In the genomic region with DNA sequence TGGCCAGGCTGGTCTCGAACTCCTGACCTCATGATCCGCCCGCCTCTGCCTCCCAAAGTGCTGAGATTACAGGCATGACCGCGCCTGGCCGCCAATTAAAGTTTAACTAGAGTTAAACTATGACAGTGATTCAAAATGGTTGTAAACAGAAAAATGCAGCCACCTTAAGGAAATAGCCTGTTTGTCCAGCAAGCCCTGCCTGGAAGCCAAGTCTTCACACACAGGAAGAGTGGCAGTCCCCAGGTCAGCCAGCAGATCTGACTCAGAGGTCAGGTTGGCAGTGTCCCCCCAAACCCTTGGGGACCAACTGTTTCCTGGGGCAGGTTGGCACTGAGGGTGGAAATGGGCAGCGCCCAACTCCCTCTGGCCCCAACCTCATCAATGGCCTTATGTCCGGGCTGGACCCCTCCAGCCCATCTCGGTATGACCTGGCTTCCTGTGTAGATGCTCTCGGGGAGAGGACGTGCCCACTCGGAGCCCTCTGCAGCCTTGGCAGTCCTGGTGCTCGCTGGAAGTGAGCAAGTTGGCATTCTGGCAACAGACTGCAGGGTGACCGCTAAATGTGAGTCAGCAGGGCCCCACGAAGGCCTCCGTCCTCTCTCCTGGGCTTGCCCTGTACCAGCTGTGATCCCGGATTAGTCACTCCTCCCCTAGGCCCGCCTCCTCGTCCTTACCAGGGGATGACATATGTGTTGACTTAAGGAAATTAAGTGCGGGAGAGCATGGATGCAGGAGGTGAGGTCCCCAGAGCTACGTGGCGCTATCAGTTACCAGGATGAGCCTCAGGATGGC, we compare ENCODE assay signal across 1 cellular context.
A peak's percentile ranks its signal among the peaks of the same experiment; 100 is the strongest.
TF ChIP-seq lines count a peak whose summit lies in the region.

No MANE protein-coding gene starts in this region.

TF ChIP-seq in K562, 482 proteins besides CTCF, POLR2A, EP300 and RAD21 (continued from another document and continues in another):
- TF ChIP-seq, protein P1, sequence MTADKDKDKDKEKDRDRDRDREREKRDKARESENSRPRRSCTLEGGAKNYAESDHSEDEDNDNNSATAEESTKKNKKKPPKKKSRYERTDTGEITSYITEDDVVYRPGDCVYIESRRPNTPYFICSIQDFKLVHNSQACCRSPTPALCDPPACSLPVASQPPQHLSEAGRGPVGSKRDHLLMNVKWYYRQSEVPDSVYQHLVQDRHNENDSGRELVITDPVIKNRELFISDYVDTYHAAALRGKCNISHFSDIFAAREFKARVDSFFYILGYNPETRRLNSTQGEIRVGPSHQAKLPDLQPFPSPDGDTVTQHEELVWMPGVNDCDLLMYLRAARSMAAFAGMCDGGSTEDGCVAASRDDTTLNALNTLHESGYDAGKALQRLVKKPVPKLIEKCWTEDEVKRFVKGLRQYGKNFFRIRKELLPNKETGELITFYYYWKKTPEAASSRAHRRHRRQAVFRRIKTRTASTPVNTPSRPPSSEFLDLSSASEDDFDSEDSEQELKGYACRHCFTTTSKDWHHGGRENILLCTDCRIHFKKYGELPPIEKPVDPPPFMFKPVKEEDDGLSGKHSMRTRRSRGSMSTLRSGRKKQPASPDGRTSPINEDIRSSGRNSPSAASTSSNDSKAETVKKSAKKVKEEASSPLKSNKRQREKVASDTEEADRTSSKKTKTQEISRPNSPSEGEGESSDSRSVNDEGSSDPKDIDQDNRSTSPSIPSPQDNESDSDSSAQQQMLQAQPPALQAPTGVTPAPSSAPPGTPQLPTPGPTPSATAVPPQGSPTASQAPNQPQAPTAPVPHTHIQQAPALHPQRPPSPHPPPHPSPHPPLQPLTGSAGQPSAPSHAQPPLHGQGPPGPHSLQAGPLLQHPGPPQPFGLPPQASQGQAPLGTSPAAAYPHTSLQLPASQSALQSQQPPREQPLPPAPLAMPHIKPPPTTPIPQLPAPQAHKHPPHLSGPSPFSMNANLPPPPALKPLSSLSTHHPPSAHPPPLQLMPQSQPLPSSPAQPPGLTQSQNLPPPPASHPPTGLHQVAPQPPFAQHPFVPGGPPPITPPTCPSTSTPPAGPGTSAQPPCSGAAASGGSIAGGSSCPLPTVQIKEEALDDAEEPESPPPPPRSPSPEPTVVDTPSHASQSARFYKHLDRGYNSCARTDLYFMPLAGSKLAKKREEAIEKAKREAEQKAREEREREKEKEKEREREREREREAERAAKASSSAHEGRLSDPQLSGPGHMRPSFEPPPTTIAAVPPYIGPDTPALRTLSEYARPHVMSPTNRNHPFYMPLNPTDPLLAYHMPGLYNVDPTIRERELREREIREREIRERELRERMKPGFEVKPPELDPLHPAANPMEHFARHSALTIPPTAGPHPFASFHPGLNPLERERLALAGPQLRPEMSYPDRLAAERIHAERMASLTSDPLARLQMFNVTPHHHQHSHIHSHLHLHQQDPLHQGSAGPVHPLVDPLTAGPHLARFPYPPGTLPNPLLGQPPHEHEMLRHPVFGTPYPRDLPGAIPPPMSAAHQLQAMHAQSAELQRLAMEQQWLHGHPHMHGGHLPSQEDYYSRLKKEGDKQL (CRISPR knock-in tag; IDR thresholded peaks at IDR 0.05; ENCODE audit: borderline replicate concordance) = no peak
- TF ChIP-seq NFIC (IDR thresholded peaks at IDR 0.05) (no peak), ZSCAN32 (CRISPR knock-in tag; IDR thresholded peaks at IDR 0.05) (no peak), FOSL1 (tag; conservative IDR thresholded peaks at IDR 0.05) (peak; percentile 83), SMARCB1 (IDR thresholded peaks at IDR 0.05; ENCODE audit: insufficient read length, low read depth) (no peak), SMAD2 (IDR thresholded peaks at IDR 0.05; ENCODE audit: low read depth, low read length) (no peak), ZNF740 (CRISPR knock-in tag; IDR thresholded peaks at IDR 0.05) (no peak), ZNF740 (tag; IDR thresholded peaks at IDR 0.05) (no peak; a peak in 1 of 4 replicates), ZNF174 (CRISPR knock-in tag; IDR thresholded peaks at IDR 0.05) (no peak), HCFC1 (IDR thresholded peaks at IDR 0.05; ENCODE audit: low read depth, low read length) (no peak), ETV5 (CRISPR knock-in tag; IDR thresholded peaks at IDR 0.05; ENCODE audit: low read depth) (no peak), ZNF695 (CRISPR knock-in tag; IDR thresholded peaks at IDR 0.05) (no peak), ZBTB7A (IDR thresholded peaks at IDR 0.05; ENCODE audit: borderline replicate concordance, control insufficient read depth, low read depth, low read length) (no peak), ZNF133 (CRISPR knock-in tag; IDR thresholded peaks at IDR 0.05) (no peak), MTA3 (IDR thresholded peaks at IDR 0.05; ENCODE audit: borderline replicate concordance) (no peak), PKNOX1 (IDR thresholded peaks at IDR 0.05) (peak; percentile 58), ERF (CRISPR knock-in tag; IDR thresholded peaks at IDR 0.05) (0 out of 2 replicates have a peak, but pooled peaks have one; percentile 13), ARID4B (CRISPR knock-in tag; IDR thresholded peaks at IDR 0.05) (no peak; the same call in 1 of the 2 replicates), ZFPM2 (CRISPR knock-in tag; IDR thresholded peaks at IDR 0.05) (no peak), POLR2B (IDR thresholded peaks at IDR 0.05; ENCODE audit: low read depth, partially characterized antibody) (no peak), HDAC8 (tag; IDR thresholded peaks at IDR 0.05) (no peak), ZBTB17 (CRISPR knock-in tag; IDR thresholded peaks at IDR 0.05) (no peak), ZNF140 (CRISPR knock-in tag; IDR thresholded peaks at IDR 0.05) (no peak), TAL1 (IDR thresholded peaks at IDR 0.05) (no peak), NR2C1 (IDR thresholded peaks at IDR 0.05) (no peak), NR2C1 (tag; IDR thresholded peaks at IDR 0.05) (no peak), ZKSCAN3 (CRISPR knock-in tag; IDR thresholded peaks at IDR 0.05) (no peak), FOXK2 (conservative IDR thresholded peaks at IDR 0.05 in 1 of 2, IDR thresholded peaks at IDR 0.05 in 1 of 2; ENCODE audit: low read depth in 2 of 2) (no peak), MYC (IDR thresholded peaks at IDR 0.05; ENCODE audit: low read depth, low read length) (no peak), MYC (CRISPR knock-in tag; IDR thresholded peaks at IDR 0.05; ENCODE audit: borderline replicate concordance, low read depth) (no peak), SRF (CRISPR knock-in tag; IDR thresholded peaks at IDR 0.05) (no peak), TBP (optimal IDR thresholded peaks at IDR 0.05; ENCODE audit: low read depth, low read length) (peak; percentile 12), CCNT2 (IDR thresholded peaks at IDR 0.05; ENCODE audit: borderline replicate concordance, extremely low read depth, insufficient read length, low read depth, low read length) (no peak), DMBX1 (CRISPR knock-in tag; IDR thresholded peaks at IDR 0.05; ENCODE audit: borderline replicate concordance) (no peak), ZNF3 (CRISPR knock-in tag; IDR thresholded peaks at IDR 0.05) (no peak)
- TF ChIP-seq, protein P2, sequence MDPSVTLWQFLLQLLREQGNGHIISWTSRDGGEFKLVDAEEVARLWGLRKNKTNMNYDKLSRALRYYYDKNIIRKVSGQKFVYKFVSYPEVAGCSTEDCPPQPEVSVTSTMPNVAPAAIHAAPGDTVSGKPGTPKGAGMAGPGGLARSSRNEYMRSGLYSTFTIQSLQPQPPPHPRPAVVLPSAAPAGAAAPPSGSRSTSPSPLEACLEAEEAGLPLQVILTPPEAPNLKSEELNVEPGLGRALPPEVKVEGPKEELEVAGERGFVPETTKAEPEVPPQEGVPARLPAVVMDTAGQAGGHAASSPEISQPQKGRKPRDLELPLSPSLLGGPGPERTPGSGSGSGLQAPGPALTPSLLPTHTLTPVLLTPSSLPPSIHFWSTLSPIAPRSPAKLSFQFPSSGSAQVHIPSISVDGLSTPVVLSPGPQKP (CRISPR knock-in tag; IDR thresholded peaks at IDR 0.05) = no peak
- TF ChIP-seq, protein P3, sequence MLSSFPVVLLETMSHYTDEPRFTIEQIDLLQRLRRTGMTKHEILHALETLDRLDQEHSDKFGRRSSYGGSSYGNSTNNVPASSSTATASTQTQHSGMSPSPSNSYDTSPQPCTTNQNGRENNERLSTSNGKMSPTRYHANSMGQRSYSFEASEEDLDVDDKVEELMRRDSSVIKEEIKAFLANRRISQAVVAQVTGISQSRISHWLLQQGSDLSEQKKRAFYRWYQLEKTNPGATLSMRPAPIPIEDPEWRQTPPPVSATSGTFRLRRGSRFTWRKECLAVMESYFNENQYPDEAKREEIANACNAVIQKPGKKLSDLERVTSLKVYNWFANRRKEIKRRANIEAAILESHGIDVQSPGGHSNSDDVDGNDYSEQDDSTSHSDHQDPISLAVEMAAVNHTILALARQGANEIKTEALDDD (IDR thresholded peaks at IDR 0.05) = 0 out of 2 replicates have a peak, but pooled peaks have one; percentile 51
- TF ChIP-seq, protein P4, sequence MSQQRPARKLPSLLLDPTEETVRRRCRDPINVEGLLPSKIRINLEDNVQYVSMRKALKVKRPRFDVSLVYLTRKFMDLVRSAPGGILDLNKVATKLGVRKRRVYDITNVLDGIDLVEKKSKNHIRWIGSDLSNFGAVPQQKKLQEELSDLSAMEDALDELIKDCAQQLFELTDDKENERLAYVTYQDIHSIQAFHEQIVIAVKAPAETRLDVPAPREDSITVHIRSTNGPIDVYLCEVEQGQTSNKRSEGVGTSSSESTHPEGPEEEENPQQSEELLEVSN (IDR thresholded peaks at IDR 0.05; ENCODE audit: borderline replicate concordance in 1 of 2, extremely low read depth in 1 of 2, insufficient read depth in 1 of 2, insufficient read length in 1 of 2, low read depth in 1 of 2, low read length in 1 of 2, poor library complexity in 1 of 2, severe bottlenecking in 1 of 2) = no peak
- TF ChIP-seq, protein P5, sequence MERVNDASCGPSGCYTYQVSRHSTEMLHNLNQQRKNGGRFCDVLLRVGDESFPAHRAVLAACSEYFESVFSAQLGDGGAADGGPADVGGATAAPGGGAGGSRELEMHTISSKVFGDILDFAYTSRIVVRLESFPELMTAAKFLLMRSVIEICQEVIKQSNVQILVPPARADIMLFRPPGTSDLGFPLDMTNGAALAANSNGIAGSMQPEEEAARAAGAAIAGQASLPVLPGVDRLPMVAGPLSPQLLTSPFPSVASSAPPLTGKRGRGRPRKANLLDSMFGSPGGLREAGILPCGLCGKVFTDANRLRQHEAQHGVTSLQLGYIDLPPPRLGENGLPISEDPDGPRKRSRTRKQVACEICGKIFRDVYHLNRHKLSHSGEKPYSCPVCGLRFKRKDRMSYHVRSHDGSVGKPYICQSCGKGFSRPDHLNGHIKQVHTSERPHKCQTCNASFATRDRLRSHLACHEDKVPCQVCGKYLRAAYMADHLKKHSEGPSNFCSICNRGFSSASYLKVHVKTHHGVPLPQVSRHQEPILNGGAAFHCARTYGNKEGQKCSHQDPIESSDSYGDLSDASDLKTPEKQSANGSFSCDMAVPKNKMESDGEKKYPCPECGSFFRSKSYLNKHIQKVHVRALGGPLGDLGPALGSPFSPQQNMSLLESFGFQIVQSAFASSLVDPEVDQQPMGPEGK (CRISPR knock-in tag; IDR thresholded peaks at IDR 0.05; ENCODE audit: borderline replicate concordance) = no peak
